Comparison of ENCODE assay signal across 1 cellular context in the genomic region with DNA sequence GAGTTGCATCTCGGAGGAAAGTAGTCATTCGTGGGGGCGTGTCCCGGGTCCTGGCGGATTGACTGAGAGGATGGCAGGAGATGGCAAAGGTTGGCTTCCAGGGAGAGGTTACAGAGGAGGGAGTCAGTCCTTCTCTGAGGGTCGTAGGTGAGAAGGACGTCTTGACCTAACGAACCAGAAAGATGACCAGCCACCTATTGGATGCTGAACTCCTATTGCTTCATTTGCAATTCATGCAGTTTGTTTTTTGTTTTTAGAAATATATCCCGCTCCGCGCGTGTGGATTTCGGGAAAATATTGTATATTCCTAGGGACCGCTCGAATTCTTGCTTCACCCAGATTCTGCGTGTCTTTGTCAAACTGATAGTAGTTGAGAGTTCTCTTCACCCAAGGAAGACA.
TF ChIP-seq lines count a peak whose summit lies in the region.

No MANE protein-coding gene starts in this region.

TF ChIP-seq in HepG2, 621 proteins besides CTCF, POLR2A, EP300 and RAD21 (continued from another document and continues in another):
- TF ChIP-seq NR0B2 (CRISPR knock-in tag; IDR thresholded peaks at IDR 0.05): no peak
- no peak for TF ChIP-seq IRF1 (CRISPR knock-in tag; IDR thresholded peaks at IDR 0.05; ENCODE audit: low read depth)
- no peak for TF ChIP-seq TEAD3 (CRISPR knock-in tag; optimal IDR thresholded peaks at IDR 0.05; ENCODE audit: borderline replicate concordance)
- TF ChIP-seq JUN (CRISPR knock-in tag; IDR thresholded peaks at IDR 0.05): no peak
- no peak for TF ChIP-seq ZSCAN29 (CRISPR knock-in tag; conservative IDR thresholded peaks at IDR 0.05)
- TF ChIP-seq NCOA2 (CRISPR knock-in tag; IDR thresholded peaks at IDR 0.05): no peak
- TF ChIP-seq IKZF5 (CRISPR knock-in tag; IDR thresholded peaks at IDR 0.05): no peak
- TF ChIP-seq ELF3 (CRISPR knock-in tag; IDR thresholded peaks at IDR 0.05): no peak
- TF ChIP-seq, protein P1, sequence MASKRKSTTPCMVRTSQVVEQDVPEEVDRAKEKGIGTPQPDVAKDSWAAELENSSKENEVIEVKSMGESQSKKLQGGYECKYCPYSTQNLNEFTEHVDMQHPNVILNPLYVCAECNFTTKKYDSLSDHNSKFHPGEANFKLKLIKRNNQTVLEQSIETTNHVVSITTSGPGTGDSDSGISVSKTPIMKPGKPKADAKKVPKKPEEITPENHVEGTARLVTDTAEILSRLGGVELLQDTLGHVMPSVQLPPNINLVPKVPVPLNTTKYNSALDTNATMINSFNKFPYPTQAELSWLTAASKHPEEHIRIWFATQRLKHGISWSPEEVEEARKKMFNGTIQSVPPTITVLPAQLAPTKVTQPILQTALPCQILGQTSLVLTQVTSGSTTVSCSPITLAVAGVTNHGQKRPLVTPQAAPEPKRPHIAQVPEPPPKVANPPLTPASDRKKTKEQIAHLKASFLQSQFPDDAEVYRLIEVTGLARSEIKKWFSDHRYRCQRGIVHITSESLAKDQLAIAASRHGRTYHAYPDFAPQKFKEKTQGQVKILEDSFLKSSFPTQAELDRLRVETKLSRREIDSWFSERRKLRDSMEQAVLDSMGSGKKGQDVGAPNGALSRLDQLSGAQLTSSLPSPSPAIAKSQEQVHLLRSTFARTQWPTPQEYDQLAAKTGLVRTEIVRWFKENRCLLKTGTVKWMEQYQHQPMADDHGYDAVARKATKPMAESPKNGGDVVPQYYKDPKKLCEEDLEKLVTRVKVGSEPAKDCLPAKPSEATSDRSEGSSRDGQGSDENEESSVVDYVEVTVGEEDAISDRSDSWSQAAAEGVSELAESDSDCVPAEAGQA (IDR thresholded peaks at IDR 0.05; ENCODE audit: low read depth): no peak
- TF ChIP-seq, protein P1 (CRISPR knock-in tag; IDR thresholded peaks at IDR 0.05; ENCODE audit: borderline replicate concordance): no peak
- TF ChIP-seq, protein P2, sequence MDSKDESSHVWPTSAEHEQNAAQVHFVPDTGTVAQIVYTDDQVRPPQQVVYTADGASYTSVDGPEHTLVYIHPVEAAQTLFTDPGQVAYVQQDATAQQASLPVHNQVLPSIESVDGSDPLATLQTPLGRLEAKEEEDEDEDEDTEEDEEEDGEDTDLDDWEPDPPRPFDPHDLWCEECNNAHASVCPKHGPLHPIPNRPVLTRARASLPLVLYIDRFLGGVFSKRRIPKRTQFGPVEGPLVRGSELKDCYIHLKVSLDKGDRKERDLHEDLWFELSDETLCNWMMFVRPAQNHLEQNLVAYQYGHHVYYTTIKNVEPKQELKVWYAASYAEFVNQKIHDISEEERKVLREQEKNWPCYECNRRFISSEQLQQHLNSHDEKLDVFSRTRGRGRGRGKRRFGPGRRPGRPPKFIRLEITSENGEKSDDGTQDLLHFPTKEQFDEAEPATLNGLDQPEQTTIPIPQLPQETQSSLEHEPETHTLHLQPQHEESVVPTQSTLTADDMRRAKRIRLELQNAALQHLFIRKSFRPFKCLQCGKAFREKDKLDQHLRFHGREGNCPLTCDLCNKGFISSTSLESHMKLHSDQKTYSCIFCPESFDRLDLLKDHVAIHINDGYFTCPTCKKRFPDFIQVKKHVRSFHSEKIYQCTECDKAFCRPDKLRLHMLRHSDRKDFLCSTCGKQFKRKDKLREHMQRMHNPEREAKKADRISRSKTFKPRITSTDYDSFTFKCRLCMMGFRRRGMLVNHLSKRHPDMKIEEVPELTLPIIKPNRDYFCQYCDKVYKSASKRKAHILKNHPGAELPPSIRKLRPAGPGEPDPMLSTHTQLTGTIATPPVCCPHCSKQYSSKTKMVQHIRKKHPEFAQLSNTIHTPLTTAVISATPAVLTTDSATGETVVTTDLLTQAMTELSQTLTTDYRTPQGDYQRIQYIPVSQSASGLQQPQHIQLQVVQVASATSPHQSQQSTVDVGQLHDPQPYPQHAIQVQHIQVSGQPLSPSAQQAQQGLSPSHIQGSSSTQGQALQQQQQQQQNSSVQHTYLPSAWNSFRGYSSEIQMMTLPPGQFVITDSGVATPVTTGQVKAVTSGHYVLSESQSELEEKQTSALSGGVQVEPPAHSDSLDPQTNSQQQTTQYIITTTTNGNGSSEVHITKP (CRISPR knock-in tag; IDR thresholded peaks at IDR 0.05; ENCODE audit: low read depth): no peak
- no peak for TF ChIP-seq MTA1 (CRISPR knock-in tag; IDR thresholded peaks at IDR 0.05; ENCODE audit: borderline replicate concordance)
- TF ChIP-seq FOSL1 (CRISPR knock-in tag; IDR thresholded peaks at IDR 0.05; ENCODE audit: borderline replicate concordance): no peak
- no peak for TF ChIP-seq THAP11 (CRISPR knock-in tag; IDR thresholded peaks at IDR 0.05)
- 0 out of 2 replicates have a peak, but pooled peaks have one; percentile 0 for TF ChIP-seq HIVEP1 (CRISPR knock-in tag; IDR thresholded peaks at IDR 0.05)
- TF ChIP-seq, protein P3, sequence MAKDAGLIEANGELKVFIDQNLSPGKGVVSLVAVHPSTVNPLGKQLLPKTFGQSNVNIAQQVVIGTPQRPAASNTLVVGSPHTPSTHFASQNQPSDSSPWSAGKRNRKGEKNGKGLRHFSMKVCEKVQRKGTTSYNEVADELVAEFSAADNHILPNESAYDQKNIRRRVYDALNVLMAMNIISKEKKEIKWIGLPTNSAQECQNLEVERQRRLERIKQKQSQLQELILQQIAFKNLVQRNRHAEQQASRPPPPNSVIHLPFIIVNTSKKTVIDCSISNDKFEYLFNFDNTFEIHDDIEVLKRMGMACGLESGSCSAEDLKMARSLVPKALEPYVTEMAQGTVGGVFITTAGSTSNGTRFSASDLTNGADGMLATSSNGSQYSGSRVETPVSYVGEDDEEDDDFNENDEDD (CRISPR knock-in tag; IDR thresholded peaks at IDR 0.05; ENCODE audit: borderline replicate concordance): no peak
- no peak for TF ChIP-seq ZNF652 (CRISPR knock-in tag; IDR thresholded peaks at IDR 0.05; ENCODE audit: borderline replicate concordance, low read depth)
- TF ChIP-seq ZNF432 (CRISPR knock-in tag; IDR thresholded peaks at IDR 0.05; ENCODE audit: borderline replicate concordance): no peak
- TF ChIP-seq, protein P4, sequence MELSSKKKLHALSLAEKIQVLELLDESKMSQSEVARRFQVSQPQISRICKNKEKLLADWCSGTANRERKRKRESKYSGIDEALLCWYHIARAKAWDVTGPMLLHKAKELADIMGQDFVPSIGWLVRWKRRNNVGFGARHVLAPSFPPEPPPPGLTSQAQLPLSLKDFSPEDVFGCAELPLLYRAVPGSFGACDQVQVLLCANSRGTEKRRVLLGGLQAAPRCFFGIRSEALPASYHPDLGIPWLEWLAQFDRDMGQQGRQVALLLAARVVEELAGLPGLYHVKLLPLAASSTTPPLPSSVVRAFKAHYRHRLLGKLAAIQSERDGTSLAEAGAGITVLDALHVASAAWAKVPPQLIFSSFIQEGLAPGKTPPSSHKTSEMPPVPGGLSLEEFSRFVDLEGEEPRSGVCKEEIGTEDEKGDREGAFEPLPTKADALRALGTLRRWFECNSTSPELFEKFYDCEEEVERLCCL (CRISPR knock-in tag; IDR thresholded peaks at IDR 0.05; ENCODE audit: borderline replicate concordance): no peak
- 0 out of 2 replicates have a peak, but pooled peaks have one; percentile 23 for TF ChIP-seq POGK (CRISPR knock-in tag; conservative IDR thresholded peaks at IDR 0.05)
- TF ChIP-seq, protein P5, sequence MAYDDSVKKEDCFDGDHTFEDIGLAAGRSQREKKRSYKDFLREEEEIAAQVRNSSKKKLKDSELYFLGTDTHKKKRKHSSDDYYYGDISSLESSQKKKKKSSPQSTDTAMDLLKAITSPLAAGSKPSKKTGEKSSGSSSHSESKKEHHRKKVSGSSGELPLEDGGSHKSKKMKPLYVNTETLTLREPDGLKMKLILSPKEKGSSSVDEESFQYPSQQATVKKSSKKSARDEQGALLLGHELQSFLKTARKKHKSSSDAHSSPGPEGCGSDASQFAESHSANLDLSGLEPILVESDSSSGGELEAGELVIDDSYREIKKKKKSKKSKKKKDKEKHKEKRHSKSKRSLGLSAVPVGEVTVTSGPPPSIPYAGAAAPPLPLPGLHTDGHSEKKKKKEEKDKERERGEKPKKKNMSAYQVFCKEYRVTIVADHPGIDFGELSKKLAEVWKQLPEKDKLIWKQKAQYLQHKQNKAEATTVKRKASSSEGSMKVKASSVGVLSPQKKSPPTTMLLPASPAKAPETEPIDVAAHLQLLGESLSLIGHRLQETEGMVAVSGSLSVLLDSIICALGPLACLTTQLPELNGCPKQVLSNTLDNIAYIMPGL (CRISPR knock-in tag; IDR thresholded peaks at IDR 0.05; ENCODE audit: borderline replicate concordance in 1 of 2, low read depth in 1 of 2): no peak; a peak in 1 of 4 replicates
- TF ChIP-seq RCOR2 (CRISPR knock-in tag; IDR thresholded peaks at IDR 0.05): no peak
- TF ChIP-seq ZNF605 (CRISPR knock-in tag; IDR thresholded peaks at IDR 0.05): no peak
- TF ChIP-seq ZNF124 (CRISPR knock-in tag; IDR thresholded peaks at IDR 0.05): no peak
- TF ChIP-seq ELK4 (CRISPR knock-in tag; IDR thresholded peaks at IDR 0.05; ENCODE audit: borderline replicate concordance): no peak
- TF ChIP-seq, protein P6, sequence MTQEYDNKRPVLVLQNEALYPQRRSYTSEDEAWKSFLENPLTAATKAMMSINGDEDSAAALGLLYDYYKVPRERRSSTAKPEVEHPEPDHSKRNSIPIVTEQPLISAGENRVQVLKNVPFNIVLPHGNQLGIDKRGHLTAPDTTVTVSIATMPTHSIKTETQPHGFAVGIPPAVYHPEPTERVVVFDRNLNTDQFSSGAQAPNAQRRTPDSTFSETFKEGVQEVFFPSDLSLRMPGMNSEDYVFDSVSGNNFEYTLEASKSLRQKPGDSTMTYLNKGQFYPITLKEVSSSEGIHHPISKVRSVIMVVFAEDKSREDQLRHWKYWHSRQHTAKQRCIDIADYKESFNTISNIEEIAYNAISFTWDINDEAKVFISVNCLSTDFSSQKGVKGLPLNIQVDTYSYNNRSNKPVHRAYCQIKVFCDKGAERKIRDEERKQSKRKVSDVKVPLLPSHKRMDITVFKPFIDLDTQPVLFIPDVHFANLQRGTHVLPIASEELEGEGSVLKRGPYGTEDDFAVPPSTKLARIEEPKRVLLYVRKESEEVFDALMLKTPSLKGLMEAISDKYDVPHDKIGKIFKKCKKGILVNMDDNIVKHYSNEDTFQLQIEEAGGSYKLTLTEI (CRISPR knock-in tag; conservative IDR thresholded peaks at IDR 0.05): no peak
- TF ChIP-seq ZBTB21 (CRISPR knock-in tag; IDR thresholded peaks at IDR 0.05): no peak
- no peak for TF ChIP-seq HNRNPK (IDR thresholded peaks at IDR 0.05; ENCODE audit: low read depth, low read length, poor library complexity, severe bottlenecking)
- TF ChIP-seq ZNF382 (CRISPR knock-in tag; IDR thresholded peaks at IDR 0.05; ENCODE audit: borderline replicate concordance): no peak
- no peak for TF ChIP-seq THYN1 (CRISPR knock-in tag; IDR thresholded peaks at IDR 0.05; ENCODE audit: borderline replicate concordance, low read depth)
